Comparison of ENCODE assay signal across 22 cellular contexts in genomic region chr2:231965118-231965517, GRCh38. TPM values are rescaled to one million over a fixed set of nuclear protein-coding genes. Genes with fewer than 3 reads are reported as not detected.
A peak's percentile ranks its signal among the peaks of the same experiment; 100 is the strongest.
DNase-seq lines count a peak whose midpoint lies in the region; ATAC-seq, FAIRE-seq and TF ChIP-seq lines count a peak whose summit lies in the region.
"Had no signal": no experiment of that assay in that cellular context is flagged by ENCODE, and none has a peak within 500 bp of the region (broad histone marks: within the 10 kb centered on the region; RNA-seq: fewer than 3 reads in every experiment).

No MANE protein-coding gene starts in this region.

- H3K27me3 ChIP-seq in HL-60 (ENCODE audit: insufficient read depth, poor library complexity, severe bottlenecking): no peaks in the 10 kb centered on the region
- no peaks in the 10 kb centered on the region for H3K27me3 ChIP-seq in keratinocyte (ENCODE audit: control insufficient read depth, extremely low read depth, insufficient read depth, low read length)
- H3K27me3 ChIP-seq in esophagus squamous epithelium: no peaks in the 10 kb centered on the region
- H3K27me3 ChIP-seq: adrenal gland, testis had no signal

- H3K9me1 ChIP-seq in keratinocyte (ENCODE audit: control insufficient read depth, extremely low read depth, insufficient read depth, low read length): no peaks in the 10 kb centered on the region

- H3K4me3 ChIP-seq in HL-60 (replicated peaks; ENCODE audit: insufficient read depth, low read length): no peak overlapping the region
- H3K4me3 ChIP-seq in keratinocyte (ENCODE audit: control insufficient read depth in 2 of 3, extremely low read depth in 1 of 3, insufficient read depth in 2 of 3, low read depth in 1 of 3, low read length in 3 of 3): no peak overlapping the region
- no peak overlapping the region for H3K4me3 ChIP-seq in esophagus squamous epithelium
- H3K4me3 ChIP-seq: adrenal gland, testis had no signal

- H3K4me2 ChIP-seq in keratinocyte (ENCODE audit: control insufficient read depth, extremely low read depth, insufficient read depth, low read depth, low read length): no peak overlapping the region

- H3K27me3 Mint-ChIP-seq in progenitor cell of endocrine pancreas: no peaks in the 10 kb centered on the region
- H3K27me3 Mint-ChIP-seq: activated CD4-positive, alpha-beta memory T cell treated with anti-CD3 and anti-CD28 coated beads, Interleukin-2, amount 10 ng/mL, durations not matched to agents 7 days and 5 days; B cell had no signal

- H3K4me3 Mint-ChIP-seq in progenitor cell of endocrine pancreas (ENCODE audit: low read depth): no peak overlapping the region
- H3K4me3 Mint-ChIP-seq: activated CD4-positive, alpha-beta memory T cell treated with anti-CD3 and anti-CD28 coated beads, Interleukin-2, amount 10 ng/mL, durations not matched to agents 7 days and 5 days; activated T-cell treated with anti-CD3 and anti-CD28 coated beads, Interleukin-2, amount 50 U/mL, for 4 hours; B cell had no signal

- H3K79me2 ChIP-seq in keratinocyte (ENCODE audit: control insufficient read depth, insufficient read depth, low read length): peaks cover 70% of the 10 kb centered on the region

- H3K27ac ChIP-seq in HL-60 (replicated peaks) (peak overlapping the region; percentile 10; the same call in 1 of the 2 replicates), keratinocyte (ENCODE audit: control insufficient read depth, insufficient read depth, low read length) (no peak overlapping the region), esophagus squamous epithelium (no peak overlapping the region)
- H3K27ac ChIP-seq: adrenal gland, RWPE1, testis had no signal

- WGBS in esophagus squamous epithelium, 2 donors: 30 to 46% methylated on average over 1 of the region's 1 CpG

- no peak overlapping the region for H3K9ac ChIP-seq in keratinocyte (ENCODE audit: control insufficient read depth, extremely low read depth, insufficient read depth, low read length)

- dilution Hi-C loops in keratinocyte (cut with MboI; ENCODE audit: extremely low pct_ligation_motif_present, low sequenced_read_pairs): no loop called here

- peaks cover 19% of the 10 kb centered on the region for H3K4me1 Mint-ChIP-seq in progenitor cell of endocrine pancreas (ENCODE audit: low read depth)

- peaks cover 7% of the 10 kb centered on the region for H3K9me3 Mint-ChIP-seq in progenitor cell of endocrine pancreas (ENCODE audit: low read depth)

- TF ChIP-seq POLR2A in esophagus squamous epithelium (IDR thresholded peaks at IDR 0.05): no peak

- no peak overlapping the region for H2AFZ ChIP-seq in keratinocyte (ENCODE audit: control insufficient read depth, low read length)

- H3K9me3 ChIP-seq in keratinocyte (ENCODE audit: control insufficient read depth, low read depth, low read length) (no peaks in the 10 kb centered on the region), esophagus squamous epithelium (no peaks in the 10 kb centered on the region)
- H3K9me3 ChIP-seq: adrenal gland, testis had no signal

- H4K20me1 ChIP-seq in keratinocyte (ENCODE audit: control insufficient read depth, extremely low read depth, insufficient read depth, low read length): no peaks in the 10 kb centered on the region

- H3K4me1 ChIP-seq in keratinocyte (ENCODE audit: control insufficient read depth, extremely low read depth, insufficient read depth, low read length) (peaks cover 19% of the 10 kb centered on the region), esophagus squamous epithelium (peaks cover 8 to 34% (median 16%) of the 10 kb centered on the region in 3 donors)

- H3K36me3 Mint-ChIP-seq in progenitor cell of endocrine pancreas (ENCODE audit: insufficient read depth): peaks cover 7% of the 10 kb centered on the region

- intact Hi-C loops in esophagus squamous epithelium (cut with DNase I): no loop called here

- peak; percentile 19 for DNase-seq in DMS153 treated with DMSO at 0.1 percent for 48 hours (lab: John Stamatoyannopoulos, UW; ENCODE audit: unreplicated experiment)
- DNase-seq in HL-60 (ENCODE audit: low read depth in 1 of 2, low spot score in 1 of 2): no peak
- DNase-seq in NCI-H345 (lab: John Stamatoyannopoulos, UW): peak; percentile 7
- no peak for DNase-seq in keratinocyte (ENCODE audit: low read depth, low spot score)
- DNase-seq in progenitor cell of endocrine pancreas (ENCODE audit: low spot score, unreplicated experiment): no peak
- no peak for DNase-seq in esophagus squamous epithelium (lab: John Stamatoyannopoulos, UW)
- DNase-seq: activated CD4-positive, alpha-beta memory T cell treated with anti-CD3 and anti-CD28 coated beads, Interleukin-2, amount 10 ng/mL, durations not matched to agents 7 days and 5 days; activated T-cell treated with anti-CD3 and anti-CD28 coated beads, Interleukin-2, amount 50 U/mL, for 4 hours; adrenal gland; caudate nucleus; effector memory CD4-positive, alpha-beta T cell; hippocampal formation; kidney glomerular epithelial cell; NCI-H1092 treated with DMSO at 0.1 percent for 48 hours; NCI-H69; stimulated activated CD4-positive, alpha-beta T cell treated with anti-CD3 and anti-CD28 coated beads, Interleukin-2, amount 100 ng/mL, for 48 hours; T-helper 1 cell; testis had no signal

- H3K27ac Mint-ChIP-seq in progenitor cell of endocrine pancreas: no peak overlapping the region
- H3K27ac Mint-ChIP-seq: activated CD4-positive, alpha-beta memory T cell treated with anti-CD3 and anti-CD28 coated beads, Interleukin-2, amount 10 ng/mL, durations not matched to agents 7 days and 5 days; B cell had no signal

- FAIRE-seq in keratinocyte (lab: Jason Lieb, UNC): peak; percentile 34

- no peak for ATAC-seq in SK-N-SH treated with all-trans-retinoic acid at 6 μM for 48 hours
- ATAC-seq: activated T-cell treated with anti-CD3 and anti-CD28 coated beads, Interleukin-2, amount 50 U/mL, for 4 hours had no signal

- no peak for TF ChIP-seq CTCF in HL-60 (IDR thresholded peaks at IDR 0.05; ENCODE audit: insufficient read depth, low read length)
- no peak for TF ChIP-seq CTCF in keratinocyte (optimal IDR thresholded peaks at IDR 0.05 in 1 of 3, IDR thresholded peaks at IDR 0.05 in 1 of 3, conservative IDR thresholded peaks at IDR 0.05 in 1 of 3; ENCODE audit: extremely low read depth in 1 of 3, insufficient read depth in 2 of 3, low read length in 3 of 3)
- TF ChIP-seq CTCF in progenitor cell of endocrine pancreas (IDR thresholded peaks at IDR 0.05; ENCODE audit: unreplicated experiment): no peak
- no peak for TF ChIP-seq CTCF in esophagus squamous epithelium (IDR thresholded peaks at IDR 0.05)

- H3K36me3 ChIP-seq in keratinocyte (ENCODE audit: control insufficient read depth in 2 of 2, extremely low read depth in 1 of 2, insufficient read depth in 2 of 2, low read length in 2 of 2) (no peaks in the 10 kb centered on the region), esophagus squamous epithelium (no peaks in the 10 kb centered on the region)
- H3K36me3 ChIP-seq: adrenal gland had no signal

TF ChIP-seq in SK-N-SH treated with all-trans-retinoic acid at 6 μM for 48 hours, 23 proteins besides CTCF, POLR2A, EP300 and RAD21 (continues in another document):
- TF ChIP-seq ZNF70 (CRISPR knock-in tag; IDR thresholded peaks at IDR 0.05) (no peak), ARNTL (CRISPR knock-in tag; IDR thresholded peaks at IDR 0.05; ENCODE audit: borderline replicate concordance, low read depth) (no peak), CSDC2 (CRISPR knock-in tag; IDR thresholded peaks at IDR 0.05) (no peak), ESRRG (CRISPR knock-in tag; IDR thresholded peaks at IDR 0.05) (no peak), ZNF565 (CRISPR knock-in tag; conservative IDR thresholded peaks at IDR 0.05; ENCODE audit: low read depth) (no peak), SNAI2 (CRISPR knock-in tag; IDR thresholded peaks at IDR 0.05) (no peak), ZFP30 (CRISPR knock-in tag; IDR thresholded peaks at IDR 0.05) (no peak)
- TF ChIP-seq, protein P1, sequence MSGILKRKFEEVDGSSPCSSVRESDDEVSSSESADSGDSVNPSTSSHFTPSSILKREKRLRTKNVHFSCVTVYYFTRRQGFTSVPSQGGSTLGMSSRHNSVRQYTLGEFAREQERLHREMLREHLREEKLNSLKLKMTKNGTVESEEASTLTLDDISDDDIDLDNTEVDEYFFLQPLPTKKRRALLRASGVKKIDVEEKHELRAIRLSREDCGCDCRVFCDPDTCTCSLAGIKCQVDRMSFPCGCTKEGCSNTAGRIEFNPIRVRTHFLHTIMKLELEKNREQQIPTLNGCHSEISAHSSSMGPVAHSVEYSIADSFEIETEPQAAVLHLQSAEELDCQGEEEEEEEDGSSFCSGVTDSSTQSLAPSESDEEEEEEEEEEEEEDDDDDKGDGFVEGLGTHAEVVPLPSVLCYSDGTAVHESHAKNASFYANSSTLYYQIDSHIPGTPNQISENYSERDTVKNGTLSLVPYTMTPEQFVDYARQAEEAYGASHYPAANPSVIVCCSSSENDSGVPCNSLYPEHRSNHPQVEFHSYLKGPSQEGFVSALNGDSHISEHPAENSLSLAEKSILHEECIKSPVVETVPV (CRISPR knock-in tag; IDR thresholded peaks at IDR 0.05): no peak

RNA-seq across cellular contexts. Expression of gene DIS3L2, which starts 3.6 kb away (rescaled TPM):
- 8.5 to 11.9 TPM (median 8.6 TPM) in 3 replicates for polyA plus RNA-seq in keratinocyte
- 23.5 TPM for polyA plus RNA-seq in keratinocyte (2011; ENCODE audit: low read depth)
- polyA plus RNA-seq in keratinocyte (2011; cell fraction: cytosol; rRNA removed): 8.7 and 10.4 TPM in 2 replicates
- 30.8 and 33.7 TPM in 2 replicates for polyA plus RNA-seq in keratinocyte (2011; cell fraction: nucleus; rRNA removed)
- polyA plus RNA-seq in keratinocyte (2012; ENCODE audit: low replicate concordance): 8.5 and 15.8 TPM in 2 replicates
- polyA minus RNA-seq in keratinocyte: 8.8 to 53.4 TPM (median 14.5 TPM) in 3 replicates
- 8.8 TPM for polyA minus RNA-seq in keratinocyte (2011; cell fraction: cytosol; rRNA and poly(A)+ RNA removed)
- polyA minus RNA-seq in keratinocyte (2011; cell fraction: nucleus; rRNA and poly(A)+ RNA removed): 16.1 and 33.7 TPM in 2 replicates
- total RNA-seq in progenitor cell of endocrine pancreas (49.9 and 59.3 TPM in 2 replicates), esophagus squamous epithelium (10 to 100 TPM; 14.5 to 42.8 (median 32.4) TPM)

RNA-seq across cellular contexts. Expression of gene NPPC, which starts 38.9 kb away (rescaled TPM):
- polyA plus RNA-seq in keratinocyte: not detected in 3 replicates
- polyA plus RNA-seq in keratinocyte (2011; ENCODE audit: low read depth): not detected
- polyA plus RNA-seq in keratinocyte (2011; cell fraction: cytosol; rRNA removed): not detected in 2 replicates
- not detected in 2 replicates for polyA plus RNA-seq in keratinocyte (2011; cell fraction: nucleus; rRNA removed)
- not detected in 2 replicates for polyA plus RNA-seq in keratinocyte (2012; ENCODE audit: low replicate concordance)
- not detected in 3 replicates for polyA minus RNA-seq in keratinocyte
- not detected for polyA minus RNA-seq in keratinocyte (2011; cell fraction: cytosol; rRNA and poly(A)+ RNA removed)
- polyA minus RNA-seq in keratinocyte (2011; cell fraction: nucleus; rRNA and poly(A)+ RNA removed): not detected in 2 replicates
- total RNA-seq in progenitor cell of endocrine pancreas: not detected in 2 replicates
- total RNA-seq in esophagus squamous epithelium: 10 to 100 TPM in 1 of 4 donors, under 1 TPM in 1, not detected in 2; 0.49 to 11.2 TPM
- total RNA-seq: activated CD4-positive, alpha-beta memory T cell treated with anti-CD3 and anti-CD28 coated beads, Interleukin-2, amount 10 ng/mL, durations not matched to agents 7 days and 5 days; osteoblast; testis had no signal

Comparison
In these comparisons a context has a peak if more than half of its experiments do, and no peak if none do; other contexts are left out.
1. DNase-seq: peak in DMS153 treated with DMSO at 0.1 percent for 48 hours (single experiment) and NCI-H345 (single experiment); none in HL-60 (0 of 2), keratinocyte (single experiment), progenitor cell of endocrine pancreas (single experiment) and esophagus squamous epithelium (single experiment).